16 cellular contexts compared by ENCODE assay signal in the genomic region with DNA sequence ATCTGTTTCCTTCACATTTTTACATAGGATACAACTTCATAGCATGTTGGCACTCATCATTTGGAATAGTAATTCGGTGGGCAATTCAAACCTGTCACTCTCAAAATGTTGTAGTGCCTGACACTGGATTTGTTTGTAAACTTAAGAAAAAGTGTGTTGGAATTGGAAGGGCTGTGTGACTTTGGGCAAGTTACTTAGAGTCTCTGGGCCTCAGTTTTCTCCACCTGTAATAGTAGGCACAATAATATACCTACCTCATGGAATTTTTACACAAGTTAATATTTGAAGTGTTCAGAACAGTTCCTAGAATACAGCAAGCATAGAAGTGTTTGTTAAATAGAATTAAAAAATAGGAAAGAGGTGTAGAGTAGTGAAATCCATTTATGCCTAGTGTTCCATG. TPM values are rescaled to one million over a fixed set of nuclear protein-coding genes. Genes with fewer than 3 reads are reported as not detected.
DNase-seq lines count a peak whose midpoint lies in the region; ATAC-seq, FAIRE-seq and TF ChIP-seq lines count a peak whose summit lies in the region.
"Had no signal": no experiment of that assay in that cellular context is flagged by ENCODE, and none has a peak within 500 bp of the region (broad histone marks: within the 10 kb centered on the region; RNA-seq: fewer than 3 reads in every experiment).

No MANE protein-coding gene starts in this region.

- intact Hi-C loops in Panc1 (cut with micrococcal nuclease; ENCODE audit: unreplicated experiment), result no loop called here

- POLR2A ChIA-PET in A549 (lab: Yijun Ruan, JAX), result no interaction called here
- POLR2A ChIA-PET in Panc1 (lab: Charles Lee), result interaction anchor here (0.5 kb wide), 1 partner anchor 184 kb away, joined by 3 read pairs; no protein-coding TSS in a partner anchor

- H3K9ac ChIP-seq in mucosa of rectum (ENCODE audit: low read depth in 1 of 2, low read length in 2 of 2), result no peak overlapping the region

- H3K36me3 ChIP-seq in Panc1 (ENCODE audit: control insufficient read depth, insufficient read depth, low read length) (no peaks in the 10 kb centered on the region), mucosa of rectum (ENCODE audit: control insufficient read depth in 2 of 2, insufficient read depth in 2 of 2, low read length in 2 of 2) (no peaks in the 10 kb centered on the region)
- H3K36me3 ChIP-seq: BE2C had no signal

- no TSS peak for BruUV-seq in Panc1 (replicated peaks; lab: Mats Ljungman, UMichigan)

- no peak for FAIRE-seq in A549 (lab: Jason Lieb, UNC)
- FAIRE-seq: D721Med, G401.6, GM12892, H1 had no signal

- in situ Hi-C loops in Panc1 (cut with HindIII; ENCODE audit: low pct_unique_long_range_greater_than_20kb, low sequenced_read_pairs), result no loop called here

- TF ChIP-seq RAD21 in A549 (conservative IDR thresholded peaks at IDR 0.05 in 1 of 2, IDR thresholded peaks at IDR 0.05 in 1 of 2), result no peak

- no peak for ATAC-seq in A549
- no peak for ATAC-seq in Panc1

- H3K4me1 ChIP-seq in A549 (peaks cover 55% of the 10 kb centered on the region), Panc1 (ENCODE audit: control insufficient read depth, insufficient read depth, low read length) (peaks cover 39% of the 10 kb centered on the region), mucosa of rectum (ENCODE audit: control insufficient read depth in 2 of 2, insufficient read depth in 2 of 2, low read length in 2 of 2) (peaks cover 8 to 26% of the 10 kb centered on the region in 2 donors)
- H3K4me1 ChIP-seq: BE2C had no signal

- no peak for TF ChIP-seq EP300 in A549 (IDR thresholded peaks at IDR 0.05)

- TF ChIP-seq CTCF in A549 (IDR thresholded peaks at IDR 0.05) (no peak), Panc1 (IDR thresholded peaks at IDR 0.05) (no peak), GM10266 (IDR thresholded peaks at IDR 0.05; ENCODE audit: control insufficient read depth, insufficient read depth, low read depth, missing control alignments) (no peak)

- no peak for TF ChIP-seq POLR2A in A549 (IDR thresholded peaks at IDR 0.05; ENCODE audit: low read length)

- no peak overlapping the region for H3K4me3 ChIP-seq in A549
- H3K4me3 ChIP-seq in Panc1 (ENCODE audit: low read depth in 2 of 2, low read length in 2 of 2), result no peak overlapping the region
- no peak overlapping the region for H3K4me3 ChIP-seq in mucosa of rectum (ENCODE audit: low read length in 2 of 2)

- CTCF ChIA-PET in A549 (lab: Yijun Ruan, JAX) (interaction anchor here (0.7 to 2.6 kb wide), 5 partner anchors 8 to 145 kb away, joined by 3 to 12 read pairs (median 3); a partner anchor contains a TSS), Panc1 (lab: Charles Lee) (no interaction called here)

- DNase-seq in A549 (ENCODE audit: low read depth in 1 of 2, low spot score in 1 of 2), result no peak
- no peak for DNase-seq in Panc1 (ENCODE audit: low read depth, low spot score)
- no peak for DNase-seq in GM10266 (ENCODE audit: extremely low spot score)
- no peak for DNase-seq in NCI-H526 treated with DMSO at 0.1 percent for 48 hours (lab: John Stamatoyannopoulos, UW)
- DNase-seq in substantia nigra (lab: John Stamatoyannopoulos, UW), result no peak
- DNase-seq in NCI-H1417 (lab: John Stamatoyannopoulos, UW), result no peak
- DNase-seq: ACHN; BE2C; Caco-2; CD4-positive, CD25-positive, alpha-beta regulatory T cell; H9 had no signal

- H3K27ac ChIP-seq in A549, result peak overlapping the region; percentile 52 to 56; a peak in 5 of 6 replicates
- H3K27ac ChIP-seq in Panc1 (ENCODE audit: low read length), result peak overlapping the region; percentile 91
- peak overlapping the region; percentile 33 to 68 for H3K27ac ChIP-seq in mucosa of rectum (ENCODE audit: low read depth in 2 of 2, low read length in 2 of 2)
- no peak overlapping the region for H3K27ac ChIP-seq in substantia nigra (ENCODE audit: low read depth, low read length, poor library complexity, severe bottlenecking)

- WGBS in A549 (ENCODE audit: missing lambda C conversion rate), result 23% methylated on average over 1 of the region's 1 CpG

- H3K9me3 ChIP-seq in A549, result no peaks in the 10 kb centered on the region
- H3K9me3 ChIP-seq in Panc1 (ENCODE audit: control insufficient read depth, insufficient read depth, low read depth, low read length), result no peaks in the 10 kb centered on the region
- H3K9me3 ChIP-seq in mucosa of rectum (ENCODE audit: control insufficient read depth in 2 of 2, low read length in 2 of 2), result no peaks in the 10 kb centered on the region
- H3K9me3 ChIP-seq: BE2C, Caco-2 had no signal

- H3K27me3 ChIP-seq in Panc1 (ENCODE audit: control insufficient read depth, insufficient read depth, low read length), result no peaks in the 10 kb centered on the region
- no peaks in the 10 kb centered on the region for H3K27me3 ChIP-seq in mucosa of rectum (ENCODE audit: control insufficient read depth in 2 of 2, insufficient read depth in 2 of 2, low read length in 2 of 2)

- peak overlapping the region; percentile 34 for H3K4me2 ChIP-seq in A549

TF ChIP-seq in A549, 52 proteins besides CTCF, POLR2A, EP300 and RAD21:
- TF ChIP-seq HDAC2 (IDR thresholded peaks at IDR 0.05) (peak; percentile 88; the same call in 1 of the 2 replicates), RFX5 (IDR thresholded peaks at IDR 0.05) (no peak), KDM1A (IDR thresholded peaks at IDR 0.05; ENCODE audit: low read depth) (peak; percentile 90), ZFP36 (IDR thresholded peaks at IDR 0.05; ENCODE audit: borderline replicate concordance, partially characterized antibody) (peak; percentile 64), TFCP2L1 (CRISPR knock-in tag; IDR thresholded peaks at IDR 0.05) (no peak)
- TF ChIP-seq, protein P1, sequence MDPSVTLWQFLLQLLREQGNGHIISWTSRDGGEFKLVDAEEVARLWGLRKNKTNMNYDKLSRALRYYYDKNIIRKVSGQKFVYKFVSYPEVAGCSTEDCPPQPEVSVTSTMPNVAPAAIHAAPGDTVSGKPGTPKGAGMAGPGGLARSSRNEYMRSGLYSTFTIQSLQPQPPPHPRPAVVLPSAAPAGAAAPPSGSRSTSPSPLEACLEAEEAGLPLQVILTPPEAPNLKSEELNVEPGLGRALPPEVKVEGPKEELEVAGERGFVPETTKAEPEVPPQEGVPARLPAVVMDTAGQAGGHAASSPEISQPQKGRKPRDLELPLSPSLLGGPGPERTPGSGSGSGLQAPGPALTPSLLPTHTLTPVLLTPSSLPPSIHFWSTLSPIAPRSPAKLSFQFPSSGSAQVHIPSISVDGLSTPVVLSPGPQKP (IDR thresholded peaks at IDR 0.05; ENCODE audit: low read depth, low read length), result no peak
- TF ChIP-seq, protein P2, sequence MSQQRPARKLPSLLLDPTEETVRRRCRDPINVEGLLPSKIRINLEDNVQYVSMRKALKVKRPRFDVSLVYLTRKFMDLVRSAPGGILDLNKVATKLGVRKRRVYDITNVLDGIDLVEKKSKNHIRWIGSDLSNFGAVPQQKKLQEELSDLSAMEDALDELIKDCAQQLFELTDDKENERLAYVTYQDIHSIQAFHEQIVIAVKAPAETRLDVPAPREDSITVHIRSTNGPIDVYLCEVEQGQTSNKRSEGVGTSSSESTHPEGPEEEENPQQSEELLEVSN (IDR thresholded peaks at IDR 0.05; ENCODE audit: borderline replicate concordance, low read depth), result no peak
- TF ChIP-seq, protein P3, sequence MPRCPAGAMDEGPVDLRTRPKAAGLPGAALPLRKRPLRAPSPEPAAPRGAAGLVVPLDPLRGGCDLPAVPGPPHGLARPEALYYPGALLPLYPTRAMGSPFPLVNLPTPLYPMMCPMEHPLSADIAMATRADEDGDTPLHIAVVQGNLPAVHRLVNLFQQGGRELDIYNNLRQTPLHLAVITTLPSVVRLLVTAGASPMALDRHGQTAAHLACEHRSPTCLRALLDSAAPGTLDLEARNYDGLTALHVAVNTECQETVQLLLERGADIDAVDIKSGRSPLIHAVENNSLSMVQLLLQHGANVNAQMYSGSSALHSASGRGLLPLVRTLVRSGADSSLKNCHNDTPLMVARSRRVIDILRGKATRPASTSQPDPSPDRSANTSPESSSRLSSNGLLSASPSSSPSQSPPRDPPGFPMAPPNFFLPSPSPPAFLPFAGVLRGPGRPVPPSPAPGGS (IDR thresholded peaks at IDR 0.05), result no peak
TF ChIP-seq in A549: peak in this region for 3.

RNA-seq across cellular contexts. Expression of a gene that starts 15.0 kb away (rescaled TPM):
- polyA plus RNA-seq in A549 (2011; rRNA removed) (3.9 and 7.9 TPM in 2 replicates), A549 (2017; fragmentation: RNase III; extraction: RNeasy Plus Mini Kit Qiagen cat#74134 plus additional on column Dnase treatment) (1.2 to 1.4 TPM (median 1.3 TPM) in 3 replicates)
- 0.96 and 0.98 TPM in 2 replicates for polyA plus RNA-seq in A549 (2012; cell fraction: cytosol; rRNA removed)
- polyA plus RNA-seq in A549 (2012; cell fraction: nucleus; rRNA removed), result 0.73 and 1.2 TPM in 2 replicates
- polyA minus RNA-seq in A549 (2011; rRNA and poly(A)+ RNA removed), result 3.2 and 3.6 TPM in 2 replicates
- total RNA-seq in Panc1 (2021; ENCODE audit: unreplicated experiment), result 3.1 TPM
- 4.0 TPM for polyA plus RNA-seq in Panc1 (2012; ENCODE audit: insufficient read length)
